ENCODE assay signal across 8 cellular contexts in genomic region chr20:51985013-51985415, GRCh38.
DNase-seq lines count a peak whose midpoint lies in the region; ATAC-seq and TF ChIP-seq lines count a peak whose summit lies in the region.

No MANE protein-coding gene starts in this region.

- H3K9me3 ChIP-seq in liver (ENCODE audit: control insufficient read depth in 4 of 4, low read length in 3 of 4), result no peaks in the 10 kb centered on the region

- no peaks in the 10 kb centered on the region for H3K27me3 ChIP-seq in liver (ENCODE audit: control insufficient read depth in 4 of 4, insufficient read depth in 4 of 4, low read length in 3 of 4)

- DNase-seq in A172 (ENCODE audit: low spot score) (peak; percentile 95), HuH-7.5 (ENCODE audit: low spot score) (peak; percentile 79), chondrocyte (ENCODE audit: low spot score) (no peak)
- DNase-seq in activated CD8-positive, alpha-beta memory T cell treated with anti-CD3 and anti-CD28 coated beads, Interleukin-2, amount 50 U/mL, for 48 hours, result no peak
- DNase-seq in activated T-cell treated with anti-CD3 and anti-CD28 coated beads, Interleukin-2, amount 50 U/mL, for 72 hours, result no peak

- no peaks in the 10 kb centered on the region for H3K36me3 Mint-ChIP-seq in chondrocyte (ENCODE audit: low read depth)
- no peaks in the 10 kb centered on the region for H3K36me3 Mint-ChIP-seq in activated T-cell treated with anti-CD3 and anti-CD28 coated beads, Interleukin-2, amount 50 U/mL, for 72 hours (ENCODE audit: insufficient read depth in 2 of 2)

- peak overlapping the region in 1 of 2 donors; percentile 25 for H3K27ac ChIP-seq in liver (ENCODE audit: low read depth in 1 of 2, low read length in 2 of 2)

- H3K4me1 Mint-ChIP-seq in chondrocyte (ENCODE audit: low read depth), result peaks cover 26% of the 10 kb centered on the region
- H3K4me1 Mint-ChIP-seq in activated T-cell treated with anti-CD3 and anti-CD28 coated beads, Interleukin-2, amount 50 U/mL, for 72 hours (ENCODE audit: low read depth), result no peaks in the 10 kb centered on the region

- H3K9ac ChIP-seq in liver (ENCODE audit: low read depth in 1 of 2, low read length in 2 of 2), result no peak overlapping the region

- no peak overlapping the region for H3K4me3 Mint-ChIP-seq in chondrocyte (ENCODE audit: unreplicated experiment)
- no peak overlapping the region for H3K4me3 Mint-ChIP-seq in activated T-cell treated with anti-CD3 and anti-CD28 coated beads, Interleukin-2, amount 50 U/mL, for 72 hours

- no peaks in the 10 kb centered on the region for H3K27me3 Mint-ChIP-seq in chondrocyte (ENCODE audit: low read depth)
- H3K27me3 Mint-ChIP-seq in activated T-cell treated with anti-CD3 and anti-CD28 coated beads, Interleukin-2, amount 50 U/mL, for 72 hours (ENCODE audit: low read depth), result no peaks in the 10 kb centered on the region

- no peaks in the 10 kb centered on the region for H3K9me3 Mint-ChIP-seq in chondrocyte (ENCODE audit: low read depth)
- no peaks in the 10 kb centered on the region for H3K9me3 Mint-ChIP-seq in activated T-cell treated with anti-CD3 and anti-CD28 coated beads, Interleukin-2, amount 50 U/mL, for 72 hours

- H3K4me1 ChIP-seq in liver (ENCODE audit: control insufficient read depth in 4 of 4, insufficient read depth in 4 of 4, low read length in 3 of 4), result peaks cover 0 to 2% (median 0%) of the 10 kb centered on the region in 4 donors

- peak overlapping the region; percentile 80 for H3K27ac Mint-ChIP-seq in chondrocyte (ENCODE audit: unreplicated experiment)
- no peak overlapping the region for H3K27ac Mint-ChIP-seq in activated T-cell treated with anti-CD3 and anti-CD28 coated beads, Interleukin-2, amount 50 U/mL, for 72 hours

- TF ChIP-seq RAD21 in liver (IDR thresholded peaks at IDR 0.05), result peak; percentile 22 to 31

- ATAC-seq in GM21360 (IDR thresholded peaks at IDR 0.05; ENCODE audit: unreplicated experiment), result no peak
- ATAC-seq in activated T-cell treated with anti-CD3 and anti-CD28 coated beads, Interleukin-2, amount 50 U/mL, for 72 hours (replicated peaks in 1 of 2), result no peak
- no peak for ATAC-seq in GM19463 (IDR thresholded peaks at IDR 0.05; ENCODE audit: unreplicated experiment)

- H3K36me3 ChIP-seq in liver (ENCODE audit: control insufficient read depth in 4 of 4, insufficient read depth in 3 of 4, low read depth in 1 of 4, low read length in 3 of 4), result no peaks in the 10 kb centered on the region

- TF ChIP-seq CTCF in chondrocyte (IDR thresholded peaks at IDR 0.05) (peak; percentile 26), liver (IDR thresholded peaks at IDR 0.05; ENCODE audit: low read depth, low read length, missing input control) (no peak)

- H3K4me3 ChIP-seq in liver (ENCODE audit: low read depth in 1 of 3, low read length in 3 of 3), result no peak overlapping the region

TF ChIP-seq in liver, 16 proteins besides CTCF, POLR2A, EP300 and RAD21:
- no peak for TF ChIP-seq FOXA2 (IDR thresholded peaks at IDR 0.05)
- TF ChIP-seq YY1 (IDR thresholded peaks at IDR 0.05), result no peak
- no peak for TF ChIP-seq TAF1 (conservative IDR thresholded peaks at IDR 0.05)
- TF ChIP-seq JUND (IDR thresholded peaks at IDR 0.05), result peak; percentile 61 to 85
- peak; percentile 25 for TF ChIP-seq REST (IDR thresholded peaks at IDR 0.05)
- TF ChIP-seq, protein P1, sequence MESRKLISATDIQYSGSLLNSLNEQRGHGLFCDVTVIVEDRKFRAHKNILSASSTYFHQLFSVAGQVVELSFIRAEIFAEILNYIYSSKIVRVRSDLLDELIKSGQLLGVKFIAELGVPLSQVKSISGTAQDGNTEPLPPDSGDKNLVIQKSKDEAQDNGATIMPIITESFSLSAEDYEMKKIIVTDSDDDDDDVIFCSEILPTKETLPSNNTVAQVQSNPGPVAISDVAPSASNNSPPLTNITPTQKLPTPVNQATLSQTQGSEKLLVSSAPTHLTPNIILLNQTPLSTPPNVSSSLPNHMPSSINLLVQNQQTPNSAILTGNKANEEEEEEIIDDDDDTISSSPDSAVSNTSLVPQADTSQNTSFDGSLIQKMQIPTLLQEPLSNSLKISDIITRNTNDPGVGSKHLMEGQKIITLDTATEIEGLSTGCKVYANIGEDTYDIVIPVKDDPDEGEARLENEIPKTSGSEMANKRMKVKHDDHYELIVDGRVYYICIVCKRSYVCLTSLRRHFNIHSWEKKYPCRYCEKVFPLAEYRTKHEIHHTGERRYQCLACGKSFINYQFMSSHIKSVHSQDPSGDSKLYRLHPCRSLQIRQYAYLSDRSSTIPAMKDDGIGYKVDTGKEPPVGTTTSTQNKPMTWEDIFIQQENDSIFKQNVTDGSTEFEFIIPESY (IDR thresholded peaks at IDR 0.05), result no peak
- TF ChIP-seq ATF3 (IDR thresholded peaks at IDR 0.05), result peak; percentile 89
- TF ChIP-seq GABPA (IDR thresholded peaks at IDR 0.05 in 1 of 2, conservative IDR thresholded peaks at IDR 0.05 in 1 of 2), result peak; percentile 36 to 69
- TF ChIP-seq HNF4A (conservative IDR thresholded peaks at IDR 0.05), result peak in 1 of 2 donors; percentile 11
- TF ChIP-seq RXRA (IDR thresholded peaks at IDR 0.05), result peak; percentile 10 to 13
- no peak for TF ChIP-seq NR2F2 (IDR thresholded peaks at IDR 0.05)
- TF ChIP-seq SP1 (IDR thresholded peaks at IDR 0.05), result peak; percentile 55
- TF ChIP-seq FOXA1 (IDR thresholded peaks at IDR 0.05), result no peak
TF ChIP-seq in liver: peak in this region for 7.

Comparison
In these comparisons a context has a peak if more than half of its experiments do, and no peak if none do; other contexts are left out.
1. DNase-seq: peak in A172 (single experiment) and HuH-7.5 (single experiment); none in chondrocyte (single experiment), activated CD8-positive, alpha-beta memory T cell treated with anti-CD3 and anti-CD28 coated beads, Interleukin-2, amount 50 U/mL, for 48 hours (single experiment) and activated T-cell treated with anti-CD3 and anti-CD28 coated beads, Interleukin-2, amount 50 U/mL, for 72 hours (0 of 2).